27 cellular contexts compared by ENCODE assay signal in the genomic region with DNA sequence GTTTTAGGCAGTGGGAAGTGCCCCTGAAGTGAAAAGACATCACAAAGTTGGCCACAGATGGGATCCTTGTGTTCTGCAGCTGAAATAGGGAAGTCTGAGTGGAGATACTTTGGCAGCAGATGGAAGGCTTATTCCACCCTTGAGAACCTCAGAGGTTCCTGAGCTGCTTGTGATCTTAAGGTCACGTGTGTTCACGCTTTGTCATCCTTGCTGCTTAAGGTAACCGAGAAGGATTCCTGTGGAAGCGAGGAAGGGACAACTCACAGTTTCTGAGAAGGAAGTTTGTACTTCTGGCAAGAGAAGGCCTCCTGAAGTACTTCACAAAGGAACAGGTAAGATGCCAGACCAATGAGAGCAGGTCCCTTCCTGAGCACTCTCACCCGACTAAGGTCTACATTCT. TPM values are rescaled to one million over a fixed set of nuclear protein-coding genes. Genes with fewer than 3 reads are reported as not detected.
"Had no signal": no experiment of that assay in that cellular context is flagged by ENCODE, and none has a peak within 500 bp of the region (broad histone marks: within the 10 kb centered on the region; RNA-seq: fewer than 3 reads in every experiment).

No MANE protein-coding gene starts in this region.

- H3K27ac Mint-ChIP-seq: activated CD4-positive, alpha-beta T cell treated with anti-CD3 and anti-CD28 coated beads, Interleukin-2, amount 10 ng/mL, durations not matched to agents 7 days and 5 days; activated CD8-positive, alpha-beta memory T cell treated with anti-CD3 and anti-CD28 coated beads, Interleukin-2, amount 10 ng/mL, durations not matched to agents 7 days and 5 days; activated CD8-positive, alpha-beta T cell treated with anti-CD3 and anti-CD28 coated beads, Interleukin-2, amount 10 ng/mL, durations not matched to agents 7 days and 5 days; activated naive CD4-positive, alpha-beta T cell treated with anti-CD3 and anti-CD28 coated beads, Interleukin-2, amount 50 U/mL, for 24 hours; activated naive CD8-positive, alpha-beta T cell treated with anti-CD3 and anti-CD28 coated beads, Interleukin-2, amount 50 U/mL, for 24 hours; activated T-helper 2 cell treated with anti-CD3 and anti-CD28 coated beads, Interferon-gamma antibody, Interleukin-2, Interleukin-4, amounts not matched to agents 10 μg/mL and 5 μg/mL and 100 μg/mL, durations not matched to agents 14 hours and 24 hours and 36 hours; dendritic cell treated with granulocyte-macrophage colony-stimulating factor and Interleukin-4, amounts not matched to agents 40 ng/mL and 50 ng/mL, for 4 days; stimulated activated naive B cell treated with anti-CD40 and anti-IgM and Interleukin-4, amounts not matched to agents 10 μg/mL and 1 μg/mL and 100 μg/mL, for 72 hours had no signal

- H3K27ac ChIP-seq: esophagus muscularis mucosa, heart right ventricle, pancreas, right atrium auricular region, suprapubic skin, tibial artery had no signal

- H3K4me3 ChIP-seq: esophagus muscularis mucosa, heart right ventricle, pancreas, right atrium auricular region, smooth muscle cell, suprapubic skin, tibial artery had no signal

- DNase-seq: activated CD4-positive, alpha-beta T cell treated with anti-CD3 and anti-CD28 coated beads for 1 hour; activated CD4-positive, alpha-beta T cell treated with anti-CD3 and anti-CD28 coated beads, Interleukin-2, amount 10 ng/mL, durations not matched to agents 7 days and 5 days; activated CD8-positive, alpha-beta memory T cell treated with anti-CD3 and anti-CD28 coated beads, Interleukin-2, amount 10 ng/mL, durations not matched to agents 7 days and 5 days; activated CD8-positive, alpha-beta T cell treated with anti-CD3 and anti-CD28 coated beads, Interleukin-2, amount 10 ng/mL, durations not matched to agents 7 days and 5 days; activated naive CD8-positive, alpha-beta T cell treated with anti-CD3 and anti-CD28 coated beads, Interleukin-2, amount 50 U/mL, for 24 hours; activated T-cell treated with anti-CD3 and anti-CD28 coated beads, Interleukin-2, amount 50 U/mL, for 48 hours; amygdala; central memory CD4-positive, alpha-beta T cell; foreskin melanocyte; heart right ventricle; kidney glomerular epithelial cell; midbrain; naive thymus-derived CD4-positive, alpha-beta T cell; pancreas; stimulated activated CD4-positive, alpha-beta T cell treated with anti-CD3 and anti-CD28 coated beads, Interleukin-1b, Interleukin-23, amount 100 ng/mL, for 48 hours; stimulated activated CD4-positive, alpha-beta T cell treated with anti-CD3 and anti-CD28 coated beads, Interleukin-4, amount 100 ng/mL, for 4 hours; stimulated activated CD8-positive, alpha-beta memory T cell treated with anti-CD3 and anti-CD28 coated beads, Interleukin-4, amount 100 ng/mL, for 48 hours; stimulated activated naive B cell treated with anti-CD40 and anti-IgM and Interleukin-4, amounts not matched to agents 10 μg/mL and 1 μg/mL and 100 μg/mL, for 72 hours; tibial artery had no signal

- ATAC-seq: activated CD8-positive, alpha-beta memory T cell treated with anti-CD3 and anti-CD28 coated beads, Interleukin-2, amount 10 ng/mL, durations not matched to agents 7 days and 5 days; activated CD8-positive, alpha-beta T cell treated with anti-CD3 and anti-CD28 coated beads, Interleukin-2, amount 10 ng/mL, durations not matched to agents 7 days and 5 days; activated naive CD8-positive, alpha-beta T cell treated with anti-CD3 and anti-CD28 coated beads, Interleukin-2, amount 50 U/mL, for 24 hours; heart right ventricle; left lobe of liver; naive thymus-derived CD4-positive, alpha-beta T cell; pancreas; stimulated activated naive B cell treated with anti-CD40 and anti-IgM and Interleukin-4, amounts not matched to agents 10 μg/mL and 1 μg/mL and 100 μg/mL, for 72 hours had no signal

- H3K27me3 Mint-ChIP-seq: activated CD4-positive, alpha-beta T cell treated with anti-CD3 and anti-CD28 coated beads, Interleukin-2, amount 10 ng/mL, durations not matched to agents 7 days and 5 days; activated CD8-positive, alpha-beta memory T cell treated with anti-CD3 and anti-CD28 coated beads, Interleukin-2, amount 10 ng/mL, durations not matched to agents 7 days and 5 days; activated naive CD4-positive, alpha-beta T cell treated with anti-CD3 and anti-CD28 coated beads, Interleukin-2, amount 50 U/mL, for 24 hours; activated naive CD8-positive, alpha-beta T cell treated with anti-CD3 and anti-CD28 coated beads, Interleukin-2, amount 50 U/mL, for 24 hours; dendritic cell treated with granulocyte-macrophage colony-stimulating factor and Interleukin-4, amounts not matched to agents 40 ng/mL and 50 ng/mL, for 4 days; naive thymus-derived CD4-positive, alpha-beta T cell; stimulated activated naive B cell treated with anti-CD40 and anti-IgM and Interleukin-4, amounts not matched to agents 10 μg/mL and 1 μg/mL and 100 μg/mL, for 72 hours had no signal

- FAIRE-seq: pancreas had no signal

- H3K36me3 ChIP-seq: esophagus muscularis mucosa, pancreas, right atrium auricular region, tibial artery had no signal

- H3K9me3 ChIP-seq: esophagus muscularis mucosa, heart right ventricle, pancreas, right atrium auricular region, suprapubic skin, tibial artery had no signal

- H3K36me3 Mint-ChIP-seq: activated CD8-positive, alpha-beta memory T cell treated with anti-CD3 and anti-CD28 coated beads, Interleukin-2, amount 10 ng/mL, durations not matched to agents 7 days and 5 days; activated naive CD4-positive, alpha-beta T cell treated with anti-CD3 and anti-CD28 coated beads, Interleukin-2, amount 50 U/mL, for 24 hours had no signal

- H3K4me1 ChIP-seq: pancreas, right atrium auricular region, suprapubic skin, tibial artery had no signal

- H3K27me3 ChIP-seq: esophagus muscularis mucosa, pancreas, right atrium auricular region, suprapubic skin had no signal

- H3K4me3 Mint-ChIP-seq: activated CD4-positive, alpha-beta T cell treated with anti-CD3 and anti-CD28 coated beads, Interleukin-2, amount 10 ng/mL, durations not matched to agents 7 days and 5 days; activated CD8-positive, alpha-beta memory T cell treated with anti-CD3 and anti-CD28 coated beads, Interleukin-2, amount 10 ng/mL, durations not matched to agents 7 days and 5 days; activated CD8-positive, alpha-beta T cell treated with anti-CD3 and anti-CD28 coated beads, Interleukin-2, amount 10 ng/mL, durations not matched to agents 7 days and 5 days; activated naive CD4-positive, alpha-beta T cell treated with anti-CD3 and anti-CD28 coated beads, Interleukin-2, amount 50 U/mL, for 24 hours; activated naive CD8-positive, alpha-beta T cell treated with anti-CD3 and anti-CD28 coated beads, Interleukin-2, amount 50 U/mL, for 24 hours; dendritic cell treated with granulocyte-macrophage colony-stimulating factor and Interleukin-4, amounts not matched to agents 40 ng/mL and 50 ng/mL, for 4 days; naive thymus-derived CD4-positive, alpha-beta T cell; stimulated activated naive B cell treated with anti-CD40 and anti-IgM and Interleukin-4, amounts not matched to agents 10 μg/mL and 1 μg/mL and 100 μg/mL, for 72 hours had no signal

- H3K9me3 Mint-ChIP-seq: activated CD4-positive, alpha-beta T cell treated with anti-CD3 and anti-CD28 coated beads, Interleukin-2, amount 10 ng/mL, durations not matched to agents 7 days and 5 days; activated naive CD4-positive, alpha-beta T cell treated with anti-CD3 and anti-CD28 coated beads, Interleukin-2, amount 50 U/mL, for 24 hours; activated naive CD8-positive, alpha-beta T cell treated with anti-CD3 and anti-CD28 coated beads, Interleukin-2, amount 50 U/mL, for 24 hours; activated T-helper 2 cell treated with anti-CD3 and anti-CD28 coated beads, Interferon-gamma antibody, Interleukin-2, Interleukin-4, amounts not matched to agents 10 μg/mL and 5 μg/mL and 100 μg/mL, durations not matched to agents 14 hours and 24 hours and 36 hours; dendritic cell treated with granulocyte-macrophage colony-stimulating factor and Interleukin-4, amounts not matched to agents 40 ng/mL and 50 ng/mL, for 4 days; stimulated activated naive B cell treated with anti-CD40 and anti-IgM and Interleukin-4, amounts not matched to agents 10 μg/mL and 1 μg/mL and 100 μg/mL, for 72 hours had no signal

- H3K4me2 ChIP-seq: smooth muscle cell had no signal

RNA-seq across cellular contexts. Expression of a gene that starts 12.2 kb away (rescaled TPM):
- polyA plus RNA-seq: naive thymus-derived CD4-positive, alpha-beta T cell had no signal
